ENCODE assay signal across 8 cellular contexts in the genomic region with DNA sequence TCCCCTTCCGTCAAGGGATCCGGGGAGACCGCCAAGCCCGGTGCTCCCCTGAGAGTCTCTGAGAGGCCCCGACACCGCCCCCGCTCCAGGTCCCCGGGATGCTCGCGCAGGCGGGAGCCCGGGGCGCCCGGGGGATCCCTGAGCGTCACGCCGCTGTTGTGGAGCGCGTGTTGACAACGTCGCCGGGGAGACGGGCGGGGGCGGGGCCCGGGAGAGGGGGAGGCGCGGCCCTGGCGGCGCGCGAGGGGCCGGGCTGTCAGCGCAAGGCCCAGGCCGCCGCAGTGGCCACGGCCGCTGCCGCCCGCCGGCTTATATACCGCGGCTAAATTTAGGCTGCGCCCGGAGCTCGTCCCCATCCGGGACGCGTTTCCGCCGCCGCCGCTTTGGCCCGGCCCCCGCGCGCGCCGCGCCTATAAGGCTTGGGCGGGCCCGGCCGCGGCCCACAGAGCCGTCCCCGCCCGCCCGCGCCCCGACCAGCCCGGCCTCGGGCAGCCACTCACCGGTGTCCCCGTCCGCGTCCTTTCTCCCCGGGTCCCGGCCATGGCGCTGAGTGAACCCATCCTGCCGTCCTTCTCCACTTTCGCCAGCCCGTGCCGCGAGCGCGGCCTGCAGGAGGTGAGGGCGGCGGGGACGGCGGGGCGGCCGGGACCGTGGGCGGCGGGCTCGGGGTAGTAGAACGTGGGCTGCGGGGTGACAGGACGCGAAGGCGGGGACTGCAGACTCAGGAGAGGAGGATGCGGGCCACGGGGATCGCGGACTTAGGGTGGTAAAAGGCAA. TPM values are rescaled to one million over a fixed set of nuclear protein-coding genes. Genes with fewer than 3 reads are reported as not detected.
DNase-seq lines count a peak whose midpoint lies in the region; ATAC-seq and TF ChIP-seq lines count a peak whose summit lies in the region.

TSS of gene KLF2 (plus strand) at position 443 of the 777 bp plus-strand sequence. CDS start at position 541, 98 bp downstream.

- H3K36me3 Mint-ChIP-seq in glutamatergic neuron (ENCODE audit: unreplicated experiment) (no peaks in the 10 kb centered on the region), osteocyte (ENCODE audit: unreplicated experiment) (peaks cover 20% of the 10 kb centered on the region)

- peak within 1 kb of the TSS in 1 of 2 experiments; percentile 63; a peak in 2 of 4 replicates for H3K27ac ChIP-seq in SK-N-SH (ENCODE audit: low read depth in 2 of 2, low read length in 1 of 2)
- H3K27ac ChIP-seq in temporal lobe (ENCODE audit: low read depth, low read length), result peak within 1 kb of the TSS; percentile 56

- no peak for TF ChIP-seq RAD21 in SK-N-SH (IDR thresholded peaks at IDR 0.05; ENCODE audit: low read length)

- no peaks in the 10 kb centered on the region for H3K4me1 ChIP-seq in SK-N-SH (ENCODE audit: control insufficient read depth in 1 of 2, insufficient read depth in 2 of 2, low read depth in 1 of 2, low read length in 1 of 2)

- CTCF ChIA-PET in SK-N-SH (lab: Yijun Ruan, JAX), result interaction anchor here (1.0 kb wide), 1 partner anchor 55 kb away, joined by 3 read pairs; no protein-coding TSS in a partner anchor

- H3K4me1 Mint-ChIP-seq in glutamatergic neuron (ENCODE audit: low read depth, unreplicated experiment) (peaks cover 3% of the 10 kb centered on the region), osteocyte (ENCODE audit: unreplicated experiment) (peaks cover 22% of the 10 kb centered on the region)

- POLR2A ChIA-PET in SK-N-SH (lab: Yijun Ruan, JAX), result no interaction called here

- H3K9me3 ChIP-seq in SK-N-SH, result no peaks in the 10 kb centered on the region

- peaks cover 34% of the 10 kb centered on the region for H3F3A ChIP-seq in SK-N-SH (replicated peaks; ENCODE audit: insufficient read depth)

- no peak within 1 kb of the TSS; the same call in 1 of the 2 replicates for H2AFZ ChIP-seq in SK-N-SH (ENCODE audit: low read depth)

- ATAC-seq in GM19467 (IDR thresholded peaks at IDR 0.05; ENCODE audit: unreplicated experiment), result peak; percentile 60

- H3K9me3 Mint-ChIP-seq in glutamatergic neuron (ENCODE audit: unreplicated experiment) (peaks cover 2% of the 10 kb centered on the region), osteocyte (ENCODE audit: unreplicated experiment) (no peaks in the 10 kb centered on the region)

- H3K36me3 ChIP-seq in SK-N-SH (replicated peaks in 1 of 2; ENCODE audit: control insufficient read depth in 1 of 2, insufficient read depth in 2 of 2, low read length in 1 of 2), result peaks cover 0 to 3% of the 10 kb centered on the region in 2 experiments

- peak within 1 kb of the TSS; percentile 82 for H3K9ac ChIP-seq in SK-N-SH

- no peaks in the 10 kb centered on the region for H3K9me2 ChIP-seq in SK-N-SH

- H4K20me1 ChIP-seq in SK-N-SH (ENCODE audit: insufficient read depth), result peaks cover 35% of the 10 kb centered on the region

- TF ChIP-seq CTCF in SK-N-SH (IDR thresholded peaks at IDR 0.05) (no peak), glutamatergic neuron (IDR thresholded peaks at IDR 0.05; ENCODE audit: partially characterized antibody, unreplicated experiment) (no peak), osteocyte (IDR thresholded peaks at IDR 0.05) (no peak)

- peaks cover 39% of the 10 kb centered on the region; the same call in 1 of the 2 replicates for H3K27me3 ChIP-seq in SK-N-SH (ENCODE audit: insufficient read depth)

- no peak for TF ChIP-seq EP300 in SK-N-SH (IDR thresholded peaks at IDR 0.05; ENCODE audit: borderline replicate concordance in 1 of 2, low read depth in 1 of 2, low read length in 1 of 2)

- DNase-seq in COR-L47 (lab: John Stamatoyannopoulos, UW), result peak; percentile 28
- DNase-seq in HT1080 (ENCODE audit: low read depth), result peak; percentile 87
- peak; percentile 89 for DNase-seq in SK-N-SH
- DNase-seq in activated naive CD4-positive, alpha-beta T cell treated with anti-CD3 and anti-CD28 coated beads, Interleukin-2, amount 50 U/mL, for 16 hours, result peak; percentile 75
- DNase-seq in glutamatergic neuron, result peak; percentile 77
- peak; percentile 98 for DNase-seq in osteocyte (ENCODE audit: extremely low spot score, unreplicated experiment)

- H3K4me3 Mint-ChIP-seq in glutamatergic neuron (ENCODE audit: unreplicated experiment), result no peak within 1 kb of the TSS
- peak within 1 kb of the TSS; percentile 65 for H3K4me3 Mint-ChIP-seq in osteocyte (ENCODE audit: unreplicated experiment)

- H3K27me3 Mint-ChIP-seq in glutamatergic neuron (ENCODE audit: unreplicated experiment), result peaks cover 27% of the 10 kb centered on the region
- no peaks in the 10 kb centered on the region for H3K27me3 Mint-ChIP-seq in osteocyte (ENCODE audit: unreplicated experiment)

- under 1% methylated on average over 59 of the region's 105 CpGs for WGBS in SK-N-SH (ENCODE audit: low lambda C conversion rate)

- H3K79me2 ChIP-seq in SK-N-SH (ENCODE audit: insufficient read depth), result peaks cover 19% of the 10 kb centered on the region; the same call in 1 of the 2 replicates

- H3K27ac Mint-ChIP-seq in glutamatergic neuron (ENCODE audit: unreplicated experiment) (no peak within 1 kb of the TSS), osteocyte (ENCODE audit: unreplicated experiment) (peak within 1 kb of the TSS; percentile 92)

- H3K4me3 ChIP-seq in SK-N-SH (ENCODE audit: low read depth in 2 of 2, low read length in 1 of 2), result peak within 1 kb of the TSS; percentile 52 to 65

- H3K4me2 ChIP-seq in SK-N-SH, result peak within 1 kb of the TSS; percentile 85

TF ChIP-seq in SK-N-SH, 30 proteins besides CTCF, POLR2A, EP300 and RAD21:
- 0 out of 2 replicates have a peak, but pooled peaks have one; percentile 27 for TF ChIP-seq MXI1 (IDR thresholded peaks at IDR 0.05; ENCODE audit: low read depth, low read length)
- no peak for TF ChIP-seq FOSL2 (IDR thresholded peaks at IDR 0.05; ENCODE audit: borderline replicate concordance, low read depth)
- no peak for TF ChIP-seq MAX (IDR thresholded peaks at IDR 0.05; ENCODE audit: low read depth)
- no peak for TF ChIP-seq FOXM1 (IDR thresholded peaks at IDR 0.05; ENCODE audit: low read depth)
- peak; percentile 44; the same call in 1 of the 2 replicates for TF ChIP-seq POLR2AphosphoS5 (IDR thresholded peaks at IDR 0.05; ENCODE audit: low read depth, low read length)
- TF ChIP-seq RFX5 (IDR thresholded peaks at IDR 0.05; ENCODE audit: low read length), result no peak

RNA-seq across cellular contexts. Expression of gene KLF2, which starts in this region (rescaled TPM):
- total RNA-seq in HT1080 (2014; rRNA removed; shearing (Covaris generic)), result 15.6 and 37.9 TPM in 2 replicates
- 71.4 and 89.3 TPM in 2 replicates for polyA plus RNA-seq in HT1080 (2015; cell fraction: cytosol; rRNA removed)
- 73.6 and 96.5 TPM in 2 replicates for polyA plus RNA-seq in HT1080 (2015; cell fraction: nucleus; rRNA removed)
- 2.8 and 6.9 TPM in 2 replicates for polyA plus RNA-seq in SK-N-SH (2012; rRNA removed)
- polyA plus RNA-seq in SK-N-SH (2012; cell fraction: cytosol; rRNA removed), result 3.7 and 6.6 TPM in 2 replicates
- 18.9 and 48.1 TPM in 2 replicates for polyA plus RNA-seq in SK-N-SH (2012; cell fraction: nucleus; rRNA removed)
- not detected for total RNA-seq in glutamatergic neuron (ENCODE audit: unreplicated experiment)
- total RNA-seq in osteocyte, result 41.4 and 55.5 TPM in 2 replicates
- total RNA-seq in temporal lobe, result 3.0 TPM

Comparison
In these comparisons a context has a peak if more than half of its experiments do, and no peak if none do; other contexts are left out.
1. Peak in DNase-seq in glutamatergic neuron; RNA of the gene not detected or under 1 TPM.
2. DNase-seq: peak in every context shown above with its lines; median percentile 98 in osteocyte; 89 in SK-N-SH; 87 in HT1080; 77 in glutamatergic neuron; 75 in activated naive CD4-positive, alpha-beta T cell treated with anti-CD3 and anti-CD28 coated beads, Interleukin-2, amount 50 U/mL, for 16 hours; 28 in COR-L47.